ENCODE assay signal across 21 cellular contexts in the genomic region with DNA sequence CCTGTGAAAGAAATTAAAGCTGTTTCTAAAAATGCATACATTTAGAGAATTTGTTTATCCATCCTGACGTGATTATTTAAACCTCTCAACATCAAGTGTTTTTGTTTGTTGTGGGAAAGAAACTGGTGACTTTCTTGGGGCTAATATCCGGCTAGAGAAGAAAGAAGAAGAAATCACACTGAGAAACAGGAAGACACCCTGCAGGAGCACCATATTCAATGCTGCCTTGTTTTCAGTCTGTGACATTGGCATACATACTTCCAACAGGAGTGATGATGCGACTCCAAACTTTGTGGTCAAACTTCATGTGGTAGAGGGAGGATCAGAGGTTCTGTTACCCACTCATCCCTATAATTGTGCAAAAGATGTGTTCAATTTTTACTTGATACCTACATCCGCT.
"Had no signal": no experiment of that assay in that cellular context is flagged by ENCODE, and none has a peak within 500 bp of the region (broad histone marks: within the 10 kb centered on the region; RNA-seq: fewer than 3 reads in every experiment).

No MANE protein-coding gene starts in this region.

- H3K9me3 ChIP-seq: esophagus squamous epithelium, prostate gland, right atrium auricular region, transverse colon, uterus had no signal

- H3K27ac ChIP-seq: cardiac muscle cell, esophagus squamous epithelium, hepatocyte, prostate gland, right atrium auricular region, transverse colon, uterus had no signal

- H3K27me3 ChIP-seq: cardiac muscle cell, esophagus squamous epithelium, hepatocyte, right atrium auricular region, transverse colon, uterus had no signal

- DNase-seq: activated CD4-positive, alpha-beta memory T cell treated with anti-CD3 and anti-CD28 coated beads for 36 hours; activated CD4-positive, alpha-beta T cell treated with anti-CD3 and anti-CD28 coated beads for 4 hours; activated CD8-positive, alpha-beta memory T cell treated with anti-CD3 and anti-CD28 coated beads, Interleukin-2, amount 10 ng/mL, durations not matched to agents 7 days and 5 days; activated naive CD4-positive, alpha-beta T cell treated with Interleukin-2 at 50 U/mL for 16 hours; activated naive CD8-positive, alpha-beta T cell treated with anti-CD3 and anti-CD28 coated beads, Interleukin-2, amount 10 ng/mL, durations not matched to agents 7 days and 5 days; amygdala; dermis blood vessel endothelial cell; effector memory CD4-positive, alpha-beta T cell; esophagus squamous epithelium; kidney; T-helper 2 cell; transverse colon; uterus had no signal

- H3K4me3 ChIP-seq: cardiac muscle cell, esophagus squamous epithelium, hepatocyte, lung, prostate gland, right atrium auricular region, transverse colon, uterus had no signal

- ATAC-seq: activated CD8-positive, alpha-beta memory T cell treated with anti-CD3 and anti-CD28 coated beads, Interleukin-2, amount 10 ng/mL, durations not matched to agents 7 days and 5 days; left lobe of liver had no signal

- H3K36me3 ChIP-seq: cardiac muscle cell, esophagus squamous epithelium, prostate gland, right atrium auricular region, transverse colon, uterus had no signal

- H3K79me2 ChIP-seq: hepatocyte had no signal

- FAIRE-seq: endothelial cell of umbilical vein, kidney, TTC549 had no signal

- H2AFZ ChIP-seq: hepatocyte had no signal

- H3K4me2 ChIP-seq: hepatocyte had no signal

- H3K4me1 ChIP-seq: esophagus squamous epithelium, prostate gland, uterus had no signal
